Comparison of ENCODE assay signal across 22 cellular contexts in genomic region chr12:52434760-52435530, GRCh38. TPM values are rescaled to one million over a fixed set of nuclear protein-coding genes. Genes with fewer than 3 reads are reported as not detected.
DNase-seq lines count a peak whose midpoint lies in the region; ATAC-seq and TF ChIP-seq lines count a peak whose summit lies in the region.
"Had no signal": no experiment of that assay in that cellular context is flagged by ENCODE, and none has a peak within 500 bp of the region (broad histone marks: within the 10 kb centered on the region; RNA-seq: fewer than 3 reads in every experiment).

No MANE protein-coding gene starts in this region.

- no peak overlapping the region for H3K4me3 ChIP-seq in RWPE2 (ENCODE audit: severe bottlenecking)
- H3K4me3 ChIP-seq in brain microvascular endothelial cell (ENCODE audit: low read depth, low read length) = no peak overlapping the region
- H3K4me3 ChIP-seq: tibial nerve had no signal

- TF ChIP-seq CTCF in RWPE2 (IDR thresholded peaks at IDR 0.05; ENCODE audit: poor library complexity, severe bottlenecking) (no peak), foreskin keratinocyte (conservative IDR thresholded peaks at IDR 0.05) (no peak), brain microvascular endothelial cell (IDR thresholded peaks at IDR 0.05; ENCODE audit: low read depth, low read length, missing control alignments) (no peak)

- H3K4me1 ChIP-seq in RWPE2 (ENCODE audit: insufficient read depth, poor library complexity, severe bottlenecking) (peaks cover 44% of the 10 kb centered on the region), foreskin keratinocyte (peaks cover 38% of the 10 kb centered on the region)
- H3K4me1 ChIP-seq: tibial nerve had no signal

- H3K27ac ChIP-seq in RWPE2 (ENCODE audit: poor library complexity, severe bottlenecking) = peak overlapping the region; percentile 99
- peak overlapping the region; percentile 87 for H3K27ac ChIP-seq in foreskin keratinocyte
- H3K27ac ChIP-seq in brain microvascular endothelial cell = no peak overlapping the region
- H3K27ac ChIP-seq: C4-2B, HL-60, neutrophil, tibial nerve had no signal

- in situ Hi-C loops in brain microvascular endothelial cell (cut with HindIII; ENCODE audit: low pct_ligation_motif_present, low sequenced_read_pairs) = no loop called here

- no peaks in the 10 kb centered on the region for H3K36me3 ChIP-seq in RWPE2 (ENCODE audit: low read depth)
- no peaks in the 10 kb centered on the region for H3K36me3 ChIP-seq in brain microvascular endothelial cell (replicated peaks)
- H3K36me3 ChIP-seq: neutrophil, tibial nerve had no signal

- ATAC-seq in RWPE2 (ENCODE audit: low read depth) (peak; percentile 47), foreskin keratinocyte (peak; percentile 45), HG03135 (IDR thresholded peaks at IDR 0.05; ENCODE audit: unreplicated experiment) (no peak)

- peak; percentile 60 for DNase-seq in Daoy (ENCODE audit: low read depth)
- DNase-seq in RWPE2 (ENCODE audit: low spot score) = peak; percentile 26
- DNase-seq in foreskin keratinocyte = peak; percentile 85 to 92
- DNase-seq in NCI-H1694 treated with DMSO at 0.1 percent for 48 hours (lab: John Stamatoyannopoulos, UW) = no peak
- DNase-seq in brain microvascular endothelial cell = no peak
- DNase-seq: activated CD4-positive, alpha-beta T cell treated with anti-CD3 and anti-CD28 coated beads for 1 hour; activated gamma-delta T cell treated with Interleukin-2 at 50 U/mL for 16 hours; aorta; KG1; NCI-H1092; NCI-H524; OCI-M1; stimulated activated naive CD4-positive, alpha-beta T cell; T1000 had no signal

- H3K9me3 ChIP-seq in RWPE2 (ENCODE audit: severe bottlenecking) = no peaks in the 10 kb centered on the region
- H3K9me3 ChIP-seq: neutrophil, tibial nerve had no signal

- H3K27me3 ChIP-seq in RWPE2 (ENCODE audit: insufficient read depth, poor library complexity, severe bottlenecking) = no peaks in the 10 kb centered on the region
- no peaks in the 10 kb centered on the region for H3K27me3 ChIP-seq in foreskin keratinocyte
- H3K27me3 ChIP-seq in brain microvascular endothelial cell (replicated peaks) = peaks cover 4% of the 10 kb centered on the region

RNA-seq across cellular contexts. Expression of gene KRT75, which starts 0.8 kb away (rescaled TPM):
- total RNA-seq in Daoy (2014; rRNA removed; shearing (Covaris generic)) = 1.1 and 2.7 TPM in 2 replicates
- total RNA-seq in foreskin keratinocyte = 4.7 and 7.5 TPM in 2 replicates
- 4.9 and 7.4 TPM in 2 replicates for polyA plus RNA-seq in foreskin keratinocyte
- total RNA-seq: A673, aorta, frontal cortex, mucosa of gallbladder, tibial nerve had no signal
- polyA plus RNA-seq: aorta had no signal

RNA-seq across cellular contexts. Expression of gene KRT6B, which starts 17.0 kb away (rescaled TPM):
- not detected in 2 replicates for total RNA-seq in Daoy (2014; rRNA removed; shearing (Covaris generic))
- total RNA-seq in foreskin keratinocyte = 167 and 323 TPM in 2 replicates
- polyA plus RNA-seq in foreskin keratinocyte = 152 and 315 TPM in 2 replicates
- total RNA-seq: A673, aorta, frontal cortex, mucosa of gallbladder, tibial nerve had no signal

RNA-seq across cellular contexts. Expression of gene KRT82, which starts 28.8 kb away (rescaled TPM):
- not detected in 2 replicates for total RNA-seq in Daoy (2014; rRNA removed; shearing (Covaris generic))
- not detected in 2 replicates for total RNA-seq in foreskin keratinocyte
- polyA plus RNA-seq in foreskin keratinocyte = not detected in 2 replicates
- total RNA-seq: A673, aorta, frontal cortex, mucosa of gallbladder, tibial nerve had no signal
- polyA plus RNA-seq: aorta had no signal

RNA-seq across cellular contexts. Expression of gene KRT6C, which starts 38.7 kb away (rescaled TPM):
- not detected in 2 replicates for total RNA-seq in Daoy (2014; rRNA removed; shearing (Covaris generic))
- total RNA-seq in foreskin keratinocyte = 4.5 and 7.6 TPM in 2 replicates
- polyA plus RNA-seq in foreskin keratinocyte = 4.0 and 6.3 TPM in 2 replicates
- total RNA-seq: A673, aorta, frontal cortex, mucosa of gallbladder, tibial nerve had no signal

RNA-seq across cellular contexts. Expression of gene KRT84, which starts 49.5 kb away (rescaled TPM):
- total RNA-seq in Daoy (2014; rRNA removed; shearing (Covaris generic)) = not detected in 2 replicates
- total RNA-seq in foreskin keratinocyte = not detected in 2 replicates
- 0.04 TPM in 1 of 2 replicates, not detected in the other for polyA plus RNA-seq in foreskin keratinocyte
- total RNA-seq: A673, aorta, frontal cortex, mucosa of gallbladder, tibial nerve had no signal
- polyA plus RNA-seq: aorta had no signal

Comparison
In these comparisons a context has a peak if more than half of its experiments do, and no peak if none do; other contexts are left out.
1. DNase-seq: peak in Daoy (single experiment), RWPE2 (single experiment) and foreskin keratinocyte (2 of 2); none in NCI-H1694 treated with DMSO at 0.1 percent for 48 hours (single experiment) and brain microvascular endothelial cell (single experiment).
2. RNA of gene KRT6B, which starts 17.0 kb away (total RNA-seq): 167 to 323 TPM in foreskin keratinocyte; not detected in Daoy; every median in the first group is over 100 times any median in the second.